ENCODE assay signal across 11 cellular contexts in the genomic region with DNA sequence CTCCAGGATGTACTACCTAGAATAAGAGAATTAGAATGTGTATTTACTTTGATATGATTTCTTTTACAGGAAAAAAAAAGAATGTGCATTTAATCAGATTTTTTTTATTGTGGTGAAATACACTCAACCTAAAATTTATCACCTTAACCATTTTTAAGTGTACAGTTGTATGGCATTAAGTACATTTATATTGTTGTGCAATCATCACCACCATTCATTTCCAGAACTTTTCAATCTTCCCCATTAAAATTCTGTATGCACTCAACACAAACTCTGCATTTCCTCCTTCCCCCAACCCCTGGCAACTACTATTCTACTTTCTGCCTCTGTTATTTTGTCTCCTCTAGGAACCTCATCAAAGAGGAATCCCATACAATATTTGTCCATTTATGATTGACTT.
"Had no signal": no experiment of that assay in that cellular context is flagged by ENCODE, and none has a peak within 500 bp of the region (broad histone marks: within the 10 kb centered on the region; RNA-seq: fewer than 3 reads in every experiment).

No MANE protein-coding gene starts in this region.

- ATAC-seq: GM23338, HCT116 had no signal

- H3K9me3 ChIP-seq: HAP-1 had no signal

- H3K36me3 ChIP-seq: HAP-1 had no signal

- FAIRE-seq: H1, H54 had no signal

- H3K4me3 ChIP-seq: GM23248, GM23338, HAP-1 had no signal

- H3K9ac ChIP-seq: GM23248 had no signal

- H3K27ac ChIP-seq: GM23248 had no signal

- H3K4me1 ChIP-seq: HAP-1 had no signal

- H2AFZ ChIP-seq: GM23248, GM23338 had no signal

- DNase-seq: GM23248, GOT3, H7, H9, HCEC 1CT, HFFc6 had no signal

- H3K4me2 ChIP-seq: GM23338 had no signal
